In the genomic region with DNA sequence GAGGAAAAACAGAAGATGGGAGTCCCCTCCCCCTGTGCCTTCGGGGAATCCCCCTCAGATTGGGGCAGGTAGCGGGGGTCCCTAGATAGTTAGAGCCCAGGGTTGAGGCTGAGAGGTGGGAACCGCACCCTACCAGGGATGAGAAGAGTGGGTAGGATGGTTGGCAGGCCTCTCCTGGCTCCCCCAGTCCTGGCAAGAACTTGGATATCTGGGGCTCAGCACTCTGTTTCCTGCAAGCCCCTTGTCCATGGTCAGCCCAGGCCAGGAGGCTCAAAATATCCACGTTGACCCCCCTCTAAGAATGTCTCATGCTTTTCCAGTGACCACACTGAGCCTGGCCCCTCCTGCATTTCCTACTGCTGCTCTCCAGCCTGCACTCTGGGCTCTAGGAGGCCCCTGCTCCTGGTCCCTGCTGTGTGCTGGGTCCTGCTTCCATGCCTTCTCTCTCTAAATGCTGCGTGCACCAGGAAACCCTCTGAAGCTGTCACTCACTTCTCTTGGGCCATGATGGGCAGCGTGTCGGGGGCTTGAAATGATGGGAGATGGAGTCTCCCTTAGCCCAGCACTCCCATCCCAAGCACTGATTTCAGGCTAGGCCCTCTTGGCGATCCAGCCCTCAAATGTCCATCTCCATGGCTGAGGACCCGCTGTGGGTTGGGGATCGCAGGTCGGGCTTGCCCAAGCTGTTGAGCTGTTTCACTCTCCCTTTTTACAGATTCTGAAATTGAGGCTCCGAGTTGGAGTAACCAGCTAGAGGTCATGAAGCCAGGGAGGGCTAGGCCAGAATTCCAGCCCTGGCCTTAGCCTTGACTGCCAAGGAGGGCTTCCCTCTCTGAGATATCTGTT, we compare ENCODE assay signal across 8 cellular contexts. TPM values are rescaled to one million over a fixed set of nuclear protein-coding genes. Genes with fewer than 3 reads are reported as not detected.
DNase-seq lines count a peak whose midpoint lies in the region; TF ChIP-seq lines count a peak whose summit lies in the region.

No MANE protein-coding gene starts in this region.

- no peaks in the 10 kb centered on the region for H3K9me3 ChIP-seq in skeletal muscle tissue (ENCODE audit: control insufficient read depth in 3 of 3, low read length in 3 of 3)
- no peaks in the 10 kb centered on the region for H3K9me3 ChIP-seq in WERI-Rb-1 (ENCODE audit: severe bottlenecking)

- peak overlapping the region; percentile 69 to 91 (median 91) for H3K9ac ChIP-seq in skeletal muscle tissue (ENCODE audit: low read depth in 1 of 3, low read length in 3 of 3)

- H3K36me3 ChIP-seq in skeletal muscle tissue (ENCODE audit: control insufficient read depth in 3 of 3, insufficient read depth in 3 of 3, low read length in 3 of 3) (peaks cover 2 to 20% (median 10%) of the 10 kb centered on the region in 3 donors), WERI-Rb-1 (peaks cover 33% of the 10 kb centered on the region)

- CTCF ChIA-PET in activated CD4-positive, alpha-beta memory T cell treated with anti-CD3 and anti-CD28 coated beads, Interleukin-2, amount 10 ng/mL, durations not matched to agents 7 days and 5 days (lab: Charles Lee), result interaction anchor here (1.4 to 2.0 kb wide), 2 partner anchors 24 to 71 kb away, joined by 6 to 9 read pairs; no protein-coding TSS in a partner anchor

- peak overlapping the region; percentile 95 for H3K27ac Mint-ChIP-seq in activated CD4-positive, alpha-beta memory T cell treated with anti-CD3 and anti-CD28 coated beads, Interleukin-2, amount 10 ng/mL, durations not matched to agents 7 days and 5 days

- H3K27me3 Mint-ChIP-seq in activated CD4-positive, alpha-beta memory T cell treated with anti-CD3 and anti-CD28 coated beads, Interleukin-2, amount 10 ng/mL, durations not matched to agents 7 days and 5 days, result no peaks in the 10 kb centered on the region

- H3K27ac ChIP-seq in skeletal muscle tissue (ENCODE audit: low read depth, low read length) (peak overlapping the region; percentile 26), WERI-Rb-1 (no peak overlapping the region)

- DNase-seq in GM12864 (ENCODE audit: low read depth) (no peak), globus pallidus (ENCODE audit: low spot score) (peak; percentile 55), D341Med (ENCODE audit: low spot score) (no peak), WERI-Rb-1 (no peak), HK-2 (ENCODE audit: unreplicated experiment) (no peak), putamen (ENCODE audit: low spot score) (no peak)
- no peak for DNase-seq in activated CD4-positive, alpha-beta memory T cell treated with anti-CD3 and anti-CD28 coated beads, Interleukin-2, amount 10 ng/mL, durations not matched to agents 7 days and 5 days

- TF ChIP-seq CTCF in GM12864 (IDR thresholded peaks at IDR 0.05; ENCODE audit: low read depth, low read length, missing control alignments), result no peak
- no peak for TF ChIP-seq CTCF in WERI-Rb-1 (IDR thresholded peaks at IDR 0.05; ENCODE audit: low read depth, low read length)

- POLR2A ChIA-PET in activated CD4-positive, alpha-beta memory T cell treated with anti-CD3 and anti-CD28 coated beads, Interleukin-2, amount 10 ng/mL, durations not matched to agents 7 days and 5 days (lab: Charles Lee), result interaction anchor here (0.7 to 6.9 kb wide), 12 partner anchors 8 to 107 kb away, joined by 3 to 82 read pairs (median 6); partner anchors contain the start of genes EHBP1L1, FAM89B, KCNK7 and SIPA1

- peaks cover 56% of the 10 kb centered on the region for H3K4me1 Mint-ChIP-seq in activated CD4-positive, alpha-beta memory T cell treated with anti-CD3 and anti-CD28 coated beads, Interleukin-2, amount 10 ng/mL, durations not matched to agents 7 days and 5 days

- H3K4me3 ChIP-seq in GM12864 (ENCODE audit: low read depth, low read length), result peak overlapping the region; percentile 87
- peak overlapping the region; percentile 90 to 98 (median 95) for H3K4me3 ChIP-seq in skeletal muscle tissue (ENCODE audit: low read length in 3 of 3)
- H3K4me3 ChIP-seq in WERI-Rb-1 (ENCODE audit: low read depth, low read length), result no peak overlapping the region

- peaks cover 63 to 68% (median 67%) of the 10 kb centered on the region in 3 donors for H3K4me1 ChIP-seq in skeletal muscle tissue (ENCODE audit: control insufficient read depth in 3 of 3, insufficient read depth in 3 of 3, low read length in 3 of 3)

- H3K27me3 ChIP-seq in skeletal muscle tissue (ENCODE audit: control insufficient read depth in 3 of 3, insufficient read depth in 3 of 3, low read length in 3 of 3) (no peaks in the 10 kb centered on the region), WERI-Rb-1 (ENCODE audit: insufficient read depth, low read depth, severe bottlenecking) (no peaks in the 10 kb centered on the region)

- no peaks in the 10 kb centered on the region for H3K9me3 Mint-ChIP-seq in activated CD4-positive, alpha-beta memory T cell treated with anti-CD3 and anti-CD28 coated beads, Interleukin-2, amount 10 ng/mL, durations not matched to agents 7 days and 5 days

- peak overlapping the region; percentile 97 for H3K4me3 Mint-ChIP-seq in activated CD4-positive, alpha-beta memory T cell treated with anti-CD3 and anti-CD28 coated beads, Interleukin-2, amount 10 ng/mL, durations not matched to agents 7 days and 5 days

- H3K36me3 Mint-ChIP-seq in activated CD4-positive, alpha-beta memory T cell treated with anti-CD3 and anti-CD28 coated beads, Interleukin-2, amount 10 ng/mL, durations not matched to agents 7 days and 5 days (ENCODE audit: low read depth), result peaks cover 54% of the 10 kb centered on the region

RNA-seq across cellular contexts. Expression of gene MAP3K11, which starts 2.0 kb away (rescaled TPM):
- 10 to 100 TPM; 67.2 to 71.8 TPM for total RNA-seq in activated CD4-positive, alpha-beta memory T cell treated with anti-CD3 and anti-CD28 coated beads, Interleukin-2, amount 10 ng/mL, durations not matched to agents 7 days and 5 days
- total RNA-seq in skeletal muscle tissue, result 23.0 TPM

RNA-seq across cellular contexts. Expression of gene PCNX3, which starts 3.6 kb away (rescaled TPM):
- total RNA-seq in activated CD4-positive, alpha-beta memory T cell treated with anti-CD3 and anti-CD28 coated beads, Interleukin-2, amount 10 ng/mL, durations not matched to agents 7 days and 5 days, result 10 to 100 TPM; 39.8 to 40.3 TPM
- 4.7 TPM for total RNA-seq in skeletal muscle tissue

RNA-seq across cellular contexts. Expression of gene KCNK7, which starts 16.4 kb away (rescaled TPM):
- total RNA-seq in activated CD4-positive, alpha-beta memory T cell treated with anti-CD3 and anti-CD28 coated beads, Interleukin-2, amount 10 ng/mL, durations not matched to agents 7 days and 5 days, result 1 to 10 TPM in 1 of 2 experiments, under 1 TPM in 1; 0.80 to 1.0 TPM
- total RNA-seq in skeletal muscle tissue, result not detected

RNA-seq across cellular contexts. Expression of gene SIPA1, which starts 25.9 kb away (rescaled TPM):
- total RNA-seq in activated CD4-positive, alpha-beta memory T cell treated with anti-CD3 and anti-CD28 coated beads, Interleukin-2, amount 10 ng/mL, durations not matched to agents 7 days and 5 days, result 100 to 1,000 TPM; 201 to 205 TPM
- 15.7 TPM for total RNA-seq in skeletal muscle tissue

RNA-seq across cellular contexts. Expression of gene EHBP1L1, which starts 36.1 kb away (rescaled TPM):
- total RNA-seq in activated CD4-positive, alpha-beta memory T cell treated with anti-CD3 and anti-CD28 coated beads, Interleukin-2, amount 10 ng/mL, durations not matched to agents 7 days and 5 days, result 100 to 1,000 TPM; 118 to 119 TPM
- 157 TPM for total RNA-seq in skeletal muscle tissue
